ENCODE assay signal across 24 cellular contexts in genomic region chr12:104591272-104591940, GRCh38.
DNase-seq lines count a peak whose midpoint lies in the region; ATAC-seq and TF ChIP-seq lines count a peak whose summit lies in the region.
"Had no signal": no experiment of that assay in that cellular context is flagged by ENCODE, and none has a peak within 500 bp of the region (broad histone marks: within the 10 kb centered on the region; RNA-seq: fewer than 3 reads in every experiment).

No MANE protein-coding gene starts in this region.

- no peaks in the 10 kb centered on the region for H4K20me1 ChIP-seq in PC-9 (ENCODE audit: insufficient read depth)

- H3K27me3 ChIP-seq in PC-9 (ENCODE audit: insufficient read depth, low read depth): no peaks in the 10 kb centered on the region
- H3K27me3 ChIP-seq: testis, uterus had no signal

- no peak overlapping the region; the same call in 1 of the 2 replicates for H3K4me3 ChIP-seq in PC-9
- H3K4me3 ChIP-seq in fibroblast of mammary gland (ENCODE audit: control insufficient read depth, low read depth, low read length): no peak overlapping the region
- H3K4me3 ChIP-seq: GM23338, lung, testis, uterus had no signal

- H3K4me2 ChIP-seq in PC-9: peak overlapping the region; percentile 31; the same call in 1 of the 2 replicates
- H3K4me2 ChIP-seq: GM23338 had no signal

- peak; percentile 2 for DNase-seq in activated T-cell treated with anti-CD3 and anti-CD28 coated beads, Interleukin-2, amount 50 U/mL, for 24 hours
- no peak for DNase-seq in activated T-cell treated with anti-CD3 and anti-CD28 coated beads, Interleukin-2, amount 50 U/mL, for 48 hours
- peak in 1 of 2 experiments; percentile 59 for DNase-seq in PC-9
- peak; percentile 38 for DNase-seq in fibroblast of mammary gland (ENCODE audit: low read depth)
- no peak for DNase-seq in cerebellum (ENCODE audit: low spot score)
- DNase-seq in stimulated activated naive CD8-positive, alpha-beta T cell treated with anti-CD3 and anti-CD28 coated beads, Interleukin-15, amount 100 ng/mL, for 72 hours: no peak
- DNase-seq: activated CD4-positive, alpha-beta T cell treated with anti-CD3 and anti-CD28 coated beads for 4 hours; CD4-positive, alpha-beta memory T cell; central memory CD4-positive, alpha-beta T cell; NCI-H446; NCI-H774; posterior cingulate gyrus; stimulated activated CD4-positive, alpha-beta T cell treated with anti-CD3 and anti-CD28 coated beads, Interleukin-4, amount 100 ng/mL, for 4 hours; stimulated activated naive CD4-positive, alpha-beta T cell treated with Interleukin-2 at 50 U/mL for 16 hours; testis; uterus had no signal

- H3K4me3 Mint-ChIP-seq in activated T-cell treated with anti-CD3 and anti-CD28 coated beads, Interleukin-2, amount 50 U/mL, for 24 hours: no peak overlapping the region
- no peak overlapping the region for H3K4me3 Mint-ChIP-seq in stimulated activated memory B cell treated with anti-CD40 and anti-IgM and Interleukin-4, amounts not matched to agents 10 μg/mL and 1 μg/mL and 100 μg/mL, for 72 hours
- H3K4me3 Mint-ChIP-seq in stimulated activated naive CD8-positive, alpha-beta T cell treated with anti-CD3 and anti-CD28 coated beads, Interleukin-15, amount 100 ng/mL, for 72 hours: no peak overlapping the region
- H3K4me3 Mint-ChIP-seq: activated naive CD8-positive, alpha-beta T cell; GM23338 had no signal

- H3K9me3 ChIP-seq in PC-9 (ENCODE audit: insufficient read depth, low read depth): no peaks in the 10 kb centered on the region
- H3K9me3 ChIP-seq: testis, uterus had no signal

- H3K27ac ChIP-seq in PC-9: peak overlapping the region; percentile 91
- H3K27ac ChIP-seq: HL-60, testis, uterus had no signal

- POLR2A ChIA-PET in PC-9 (lab: Charles Lee; ENCODE audit: unreplicated experiment): no interaction called here

- no peaks in the 10 kb centered on the region for H3K36me3 ChIP-seq in PC-9 (ENCODE audit: low read depth)
- H3K36me3 ChIP-seq: uterus had no signal

- peaks cover 54% of the 10 kb centered on the region for H3F3A ChIP-seq in PC-9 (ENCODE audit: insufficient read depth, low read depth)

- BruUV-seq in PC-9 (replicated peaks; lab: Mats Ljungman, UMichigan): no TSS peak

- TF ChIP-seq CTCF in PC-9 (conservative IDR thresholded peaks at IDR 0.05) (no peak), fibroblast of mammary gland (conservative IDR thresholded peaks at IDR 0.05; ENCODE audit: control insufficient read depth, insufficient read depth, low read depth, low read length) (no peak)

- ATAC-seq in stimulated activated memory B cell treated with anti-CD40 and anti-IgM and Interleukin-4, amounts not matched to agents 10 μg/mL and 1 μg/mL and 100 μg/mL, for 72 hours: no peak
- no peak for ATAC-seq in activated CD4-positive, CD25-positive, alpha-beta regulatory T cell treated with anti-CD3 and anti-CD28 coated beads, Interleukin-2, amount 50 U/mL, for 24 hours
- ATAC-seq in stimulated activated naive CD8-positive, alpha-beta T cell treated with anti-CD3 and anti-CD28 coated beads, Interleukin-15, amount 100 ng/mL, for 72 hours: no peak
- ATAC-seq: GM23338, sciatic nerve, SK-N-SH treated with all-trans-retinoic acid at 6 μM for 48 hours had no signal

- H3K4me1 ChIP-seq in PC-9 (replicated peaks; ENCODE audit: insufficient read depth): peaks cover 83% of the 10 kb centered on the region
- H3K4me1 ChIP-seq: testis had no signal

- peaks cover 83% of the 10 kb centered on the region for H3K79me2 ChIP-seq in PC-9 (ENCODE audit: low read depth)

- H3K4me1 Mint-ChIP-seq in activated T-cell treated with anti-CD3 and anti-CD28 coated beads, Interleukin-2, amount 50 U/mL, for 24 hours (ENCODE audit: low read depth): peaks cover 58% of the 10 kb centered on the region
- H3K4me1 Mint-ChIP-seq in stimulated activated memory B cell treated with anti-CD40 and anti-IgM and Interleukin-4, amounts not matched to agents 10 μg/mL and 1 μg/mL and 100 μg/mL, for 72 hours: peaks cover 73% of the 10 kb centered on the region
- H3K4me1 Mint-ChIP-seq in stimulated activated naive CD8-positive, alpha-beta T cell treated with anti-CD3 and anti-CD28 coated beads, Interleukin-15, amount 100 ng/mL, for 72 hours: peaks cover 8% of the 10 kb centered on the region

- intact Hi-C loops in PC-9 (cut with micrococcal nuclease; ENCODE audit: unreplicated experiment): no loop called here

- peaks cover 9% of the 10 kb centered on the region for H3K36me3 Mint-ChIP-seq in activated T-cell treated with anti-CD3 and anti-CD28 coated beads, Interleukin-2, amount 50 U/mL, for 24 hours (ENCODE audit: low read depth)
- H3K36me3 Mint-ChIP-seq in stimulated activated memory B cell treated with anti-CD40 and anti-IgM and Interleukin-4, amounts not matched to agents 10 μg/mL and 1 μg/mL and 100 μg/mL, for 72 hours: peaks cover 22% of the 10 kb centered on the region
- H3K36me3 Mint-ChIP-seq: activated naive CD8-positive, alpha-beta T cell had no signal

- H3K9me3 Mint-ChIP-seq in activated T-cell treated with anti-CD3 and anti-CD28 coated beads, Interleukin-2, amount 50 U/mL, for 24 hours: no peaks in the 10 kb centered on the region
- peaks cover 3% of the 10 kb centered on the region for H3K9me3 Mint-ChIP-seq in stimulated activated memory B cell treated with anti-CD40 and anti-IgM and Interleukin-4, amounts not matched to agents 10 μg/mL and 1 μg/mL and 100 μg/mL, for 72 hours
- H3K9me3 Mint-ChIP-seq in stimulated activated naive CD8-positive, alpha-beta T cell treated with anti-CD3 and anti-CD28 coated beads, Interleukin-15, amount 100 ng/mL, for 72 hours: peaks cover 11 to 13% of the 10 kb centered on the region in 2 donors
- H3K9me3 Mint-ChIP-seq: CD4-positive, alpha-beta memory T cell; GM23338 had no signal

- no peaks in the 10 kb centered on the region for H3K9me2 ChIP-seq in PC-9 (ENCODE audit: insufficient read depth)

- CTCF ChIA-PET in PC-9 (lab: Charles Lee): interaction anchor here (0.7 kb wide), 1 partner anchor 86 kb away, joined by 8 read pairs; no protein-coding TSS in a partner anchor

- no peak overlapping the region for H2AFZ ChIP-seq in PC-9
- H2AFZ ChIP-seq: GM23338 had no signal

- no peaks in the 10 kb centered on the region for H3K27me3 Mint-ChIP-seq in activated T-cell treated with anti-CD3 and anti-CD28 coated beads, Interleukin-2, amount 50 U/mL, for 24 hours
- H3K27me3 Mint-ChIP-seq in stimulated activated memory B cell treated with anti-CD40 and anti-IgM and Interleukin-4, amounts not matched to agents 10 μg/mL and 1 μg/mL and 100 μg/mL, for 72 hours: no peaks in the 10 kb centered on the region
- no peaks in the 10 kb centered on the region for H3K27me3 Mint-ChIP-seq in stimulated activated naive CD8-positive, alpha-beta T cell treated with anti-CD3 and anti-CD28 coated beads, Interleukin-15, amount 100 ng/mL, for 72 hours
- H3K27me3 Mint-ChIP-seq: activated naive CD8-positive, alpha-beta T cell; CD4-positive, alpha-beta memory T cell had no signal

- H3K27ac Mint-ChIP-seq in activated T-cell treated with anti-CD3 and anti-CD28 coated beads, Interleukin-2, amount 50 U/mL, for 24 hours: peak overlapping the region; percentile 23
- peak overlapping the region; percentile 72 for H3K27ac Mint-ChIP-seq in stimulated activated memory B cell treated with anti-CD40 and anti-IgM and Interleukin-4, amounts not matched to agents 10 μg/mL and 1 μg/mL and 100 μg/mL, for 72 hours
- peak overlapping the region in 1 of 2 donors; percentile 55 for H3K27ac Mint-ChIP-seq in stimulated activated naive CD8-positive, alpha-beta T cell treated with anti-CD3 and anti-CD28 coated beads, Interleukin-15, amount 100 ng/mL, for 72 hours
- H3K27ac Mint-ChIP-seq: activated naive CD8-positive, alpha-beta T cell; GM23338 had no signal

Comparison
In these comparisons a context has a peak if more than half of its experiments do, and no peak if none do; other contexts are left out.
1. DNase-seq: peak in activated T-cell treated with anti-CD3 and anti-CD28 coated beads, Interleukin-2, amount 50 U/mL, for 24 hours (single experiment) and fibroblast of mammary gland (single experiment); none in activated T-cell treated with anti-CD3 and anti-CD28 coated beads, Interleukin-2, amount 50 U/mL, for 48 hours (0 of 2), cerebellum (single experiment) and stimulated activated naive CD8-positive, alpha-beta T cell treated with anti-CD3 and anti-CD28 coated beads, Interleukin-15, amount 100 ng/mL, for 72 hours (0 of 2).